In the genomic region with DNA sequence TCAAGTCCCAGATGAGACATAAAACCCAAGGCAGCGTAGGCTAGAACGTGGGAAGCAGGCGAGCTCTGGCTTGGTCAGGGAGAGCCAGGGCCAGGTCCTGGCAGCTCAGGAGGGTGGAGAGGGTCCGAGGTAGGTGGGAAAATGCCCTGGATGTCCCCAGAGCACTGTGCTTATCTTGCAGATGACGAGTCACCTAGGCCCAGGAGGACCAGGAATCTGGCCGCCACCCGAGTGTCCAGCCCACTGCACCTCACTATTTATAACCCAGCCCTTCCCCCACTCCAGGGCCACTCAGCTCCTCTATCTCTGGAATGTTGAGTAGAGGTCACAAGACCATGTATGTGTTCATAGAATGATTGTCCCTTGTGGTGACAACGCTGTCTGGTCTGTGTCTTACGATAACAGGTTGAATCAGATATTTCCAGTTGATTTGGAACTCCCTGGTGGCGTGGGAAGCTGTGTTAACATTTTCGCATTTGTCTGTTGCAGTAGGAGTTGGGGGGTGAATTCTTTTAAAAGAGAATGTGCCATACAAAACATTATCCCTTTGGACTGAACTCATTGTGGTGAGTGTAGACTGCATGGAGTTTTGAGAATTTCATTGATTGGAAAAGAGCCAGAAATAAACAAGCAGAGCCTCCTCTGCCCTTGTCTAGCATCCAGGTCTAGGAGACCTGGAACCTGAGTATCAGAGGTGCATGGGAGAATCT, we compare ENCODE assay signal across 24 cellular contexts. TPM values are rescaled to one million over a fixed set of nuclear protein-coding genes. Genes with fewer than 3 reads are reported as not detected.
DNase-seq lines count a peak whose midpoint lies in the region; ATAC-seq, FAIRE-seq and TF ChIP-seq lines count a peak whose summit lies in the region.
"Had no signal": no experiment of that assay in that cellular context is flagged by ENCODE, and none has a peak within 500 bp of the region (broad histone marks: within the 10 kb centered on the region; RNA-seq: fewer than 3 reads in every experiment).

No MANE protein-coding gene starts in this region.

- FAIRE-seq in urothelium cell line (lab: Jason Lieb, UNC): peak; percentile 79
- FAIRE-seq: pancreas had no signal

- no peaks in the 10 kb centered on the region for H3K9me2 ChIP-seq in hepatocyte (replicated peaks; ENCODE audit: insufficient read depth)

- peak; percentile 92 for ATAC-seq in Right ventricle myocardium inferior
- ATAC-seq: activated naive CD4-positive, alpha-beta T cell treated with anti-CD3 and anti-CD28 coated beads, Interleukin-2, amount 50 U/mL, for 72 hours; naive thymus-derived CD4-positive, alpha-beta T cell; pancreas had no signal

- 68% methylated on average over 11 of the region's 11 CpGs for WGBS in hepatocyte (ENCODE audit: low lambda C conversion rate, missing lambda C conversion rate)

- in situ Hi-C loops in brain microvascular endothelial cell (cut with HindIII; ENCODE audit: low pct_ligation_motif_present, low sequenced_read_pairs): no loop called here

- no peak overlapping the region for H2AFZ ChIP-seq in hepatocyte

- DNase-seq in Right ventricle myocardium inferior (ENCODE audit: missing footprints) (peak; percentile 80), cardiac septum (ENCODE audit: low spot score) (no peak), brain microvascular endothelial cell (peak; percentile 40), hepatocyte (ENCODE audit: low spot score) (peak; percentile 68), urothelium cell line (ENCODE audit: low spot score) (no peak), AG08395 (ENCODE audit: low spot score) (no peak), germinal center (ENCODE audit: low spot score) (no peak)
- DNase-seq in stimulated activated CD4-positive, alpha-beta T cell treated with anti-CD3 and anti-CD28 coated beads, Interleukin-4, amount 100 ng/mL, for 24 hours: no peak
- DNase-seq: C1 segment of cervical spinal cord; DMS 273 treated with DMSO at 0.1 percent for 48 hours; effector CD4-positive, alpha-beta T cell; H9; KG1; kidney glomerular epithelial cell; naive thymus-derived CD4-positive, alpha-beta T cell; NCI-H146; NCI-H2171 treated with DMSO at 0.1 percent for 48 hours; NCI-H69; pancreas; RPMI8226; T-helper 9 cell had no signal

- H3K79me2 ChIP-seq in hepatocyte: no peaks in the 10 kb centered on the region

- peak overlapping the region; percentile 31 for H3K4me2 ChIP-seq in hepatocyte

- TF ChIP-seq CTCF in brain microvascular endothelial cell (IDR thresholded peaks at IDR 0.05; ENCODE audit: low read depth, low read length, missing control alignments) (no peak), hepatocyte (IDR thresholded peaks at IDR 0.05; ENCODE audit: poor library complexity) (no peak)

- no peaks in the 10 kb centered on the region for H3K9me3 ChIP-seq in hepatocyte (ENCODE audit: low read depth)
- H3K9me3 ChIP-seq: ascending aorta, esophagus muscularis mucosa, pancreas had no signal

- H3K27ac ChIP-seq in brain microvascular endothelial cell: no peak overlapping the region
- H3K27ac ChIP-seq in hepatocyte: peak overlapping the region; percentile 73
- H3K27ac ChIP-seq: ascending aorta, esophagus muscularis mucosa, pancreas had no signal

- H3K27me3 ChIP-seq in brain microvascular endothelial cell (replicated peaks) (no peaks in the 10 kb centered on the region), hepatocyte (no peaks in the 10 kb centered on the region)
- H3K27me3 ChIP-seq: ascending aorta, pancreas had no signal

- no peaks in the 10 kb centered on the region for H4K20me1 ChIP-seq in hepatocyte (ENCODE audit: insufficient read depth, poor library complexity, severe bottlenecking)

- peaks cover 10% of the 10 kb centered on the region for H3K4me1 ChIP-seq in hepatocyte (ENCODE audit: insufficient read depth)
- H3K4me1 ChIP-seq: pancreas had no signal

- intact Hi-C loops in Right ventricle myocardium inferior (cut with DNase I) (loop anchor here (2.0 kb wide), 2 partner anchors 13 to 37 kb away; no protein-coding TSS in a partner anchor), cardiac septum (cut with DNase I) (no loop called here)

- H3K4me3 ChIP-seq in brain microvascular endothelial cell (ENCODE audit: low read depth, low read length) (no peak overlapping the region), hepatocyte (no peak overlapping the region)
- H3K4me3 ChIP-seq: ascending aorta, esophagus muscularis mucosa, pancreas had no signal

- H3K36me3 ChIP-seq in brain microvascular endothelial cell (replicated peaks) (no peaks in the 10 kb centered on the region), hepatocyte (replicated peaks; ENCODE audit: insufficient read depth, low read depth) (no peaks in the 10 kb centered on the region)
- H3K36me3 ChIP-seq: pancreas had no signal

RNA-seq across cellular contexts. Expression of a gene that starts 47.5 kb away (rescaled TPM):
- total RNA-seq in Right ventricle myocardium inferior (24.6 TPM), cardiac septum (11.1 TPM), hepatocyte (10.6 and 11.9 TPM in 2 replicates)
- 16.8 and 21.6 TPM in 2 replicates for polyA plus RNA-seq in hepatocyte

Comparison
In these comparisons a context has a peak if more than half of its experiments do, and no peak if none do; other contexts are left out.
1. DNase-seq: peak in Right ventricle myocardium inferior (single experiment), brain microvascular endothelial cell (single experiment) and hepatocyte (single experiment); none in cardiac septum (single experiment), urothelium cell line (single experiment), AG08395 (single experiment), germinal center (single experiment) and stimulated activated CD4-positive, alpha-beta T cell treated with anti-CD3 and anti-CD28 coated beads, Interleukin-4, amount 100 ng/mL, for 24 hours (single experiment).